Comparison of ENCODE assay signal across 2 cellular contexts in genomic region chr1:31748265-31748859, GRCh38.
TF ChIP-seq lines count a peak whose summit lies in the region.

No MANE protein-coding gene starts in this region.

TF ChIP-seq in SK-N-SH, 30 proteins besides CTCF, POLR2A, EP300 and RAD21 (continued from another document):
- no peak for TF ChIP-seq MEF2A (IDR thresholded peaks at IDR 0.05; ENCODE audit: borderline replicate concordance, low read depth)
- no peak for TF ChIP-seq ZBTB33 (IDR thresholded peaks at IDR 0.05; ENCODE audit: borderline replicate concordance, low read depth)
- no peak for TF ChIP-seq GABPA (IDR thresholded peaks at IDR 0.05; ENCODE audit: low read depth)
- no peak for TF ChIP-seq JUND (IDR thresholded peaks at IDR 0.05)

TF ChIP-seq in SK-N-SH treated with all-trans-retinoic acid at 6 μM for 48 hours, 23 proteins besides CTCF, POLR2A, EP300 and RAD21 (continued from another document):
- TF ChIP-seq POU6F1 (CRISPR knock-in tag; IDR thresholded peaks at IDR 0.05; ENCODE audit: borderline replicate concordance, low read depth): no peak
- TF ChIP-seq TCF4 (CRISPR knock-in tag; IDR thresholded peaks at IDR 0.05; ENCODE audit: borderline replicate concordance): no peak
- no peak for TF ChIP-seq BACH2 (CRISPR knock-in tag; IDR thresholded peaks at IDR 0.05; ENCODE audit: borderline replicate concordance)
- TF ChIP-seq ZNF70 (CRISPR knock-in tag; IDR thresholded peaks at IDR 0.05): no peak
- no peak for TF ChIP-seq ZFP3 (CRISPR knock-in tag; IDR thresholded peaks at IDR 0.05)
- no peak for TF ChIP-seq ESRRG (CRISPR knock-in tag; IDR thresholded peaks at IDR 0.05)
- TF ChIP-seq OSR1 (CRISPR knock-in tag; IDR thresholded peaks at IDR 0.05): no peak
- no peak for TF ChIP-seq CREB5 (CRISPR knock-in tag; IDR thresholded peaks at IDR 0.05; ENCODE audit: low read depth)
- no peak for TF ChIP-seq GLIS3 (CRISPR knock-in tag; IDR thresholded peaks at IDR 0.05)
- TF ChIP-seq TOX (CRISPR knock-in tag; IDR thresholded peaks at IDR 0.05; ENCODE audit: borderline replicate concordance): no peak
- TF ChIP-seq PPARA (CRISPR knock-in tag; IDR thresholded peaks at IDR 0.05; ENCODE audit: borderline replicate concordance): no peak
- no peak for TF ChIP-seq ZNF8 (CRISPR knock-in tag; IDR thresholded peaks at IDR 0.05)
- no peak for TF ChIP-seq ZFP30 (CRISPR knock-in tag; IDR thresholded peaks at IDR 0.05)
TF ChIP-seq in SK-N-SH treated with all-trans-retinoic acid at 6 μM for 48 hours: peak in this region for 0.
